Comparison of ENCODE assay signal across 1 cellular context in genomic region chr15:66293085-66293418, GRCh38.
TF ChIP-seq lines count a peak whose summit lies in the region.

No MANE protein-coding gene starts in this region.

TF ChIP-seq in K562, 482 proteins besides CTCF, POLR2A, EP300 and RAD21 (continued from another document and continues in another):
- TF ChIP-seq ZNF280A (IDR thresholded peaks at IDR 0.05; ENCODE audit: low read depth, partially characterized antibody) (no peak), CHD4 (IDR thresholded peaks at IDR 0.05; ENCODE audit: insufficient read depth, insufficient replicate concordance, low read depth, low read length, poor library complexity, severe bottlenecking) (no peak), ZNF263 (CRISPR knock-in tag; IDR thresholded peaks at IDR 0.05; ENCODE audit: borderline replicate concordance) (no peak), SPI1 (IDR thresholded peaks at IDR 0.05; ENCODE audit: borderline replicate concordance, low read depth, low read length) (no peak), BRD4 (IDR thresholded peaks at IDR 0.05) (no peak), RCOR1 (IDR thresholded peaks at IDR 0.05; ENCODE audit: borderline replicate concordance in 1 of 2, low read depth in 2 of 2, low read length in 2 of 2) (no peak), WHSC1 (IDR thresholded peaks at IDR 0.05; ENCODE audit: low read length) (no peak), NR4A1 (CRISPR knock-in tag; IDR thresholded peaks at IDR 0.05) (no peak), NR4A1 (tag; IDR thresholded peaks at IDR 0.05) (no peak), PKNOX1 (IDR thresholded peaks at IDR 0.05) (no peak), SP1 (CRISPR knock-in tag; IDR thresholded peaks at IDR 0.05) (peak; percentile 53; the same call in 1 of the 2 replicates), KLF13 (tag; IDR thresholded peaks at IDR 0.05; ENCODE audit: borderline replicate concordance, low read depth) (no peak), PHF8 (IDR thresholded peaks at IDR 0.05; ENCODE audit: borderline replicate concordance, low read length) (no peak), YBX1 (IDR thresholded peaks at IDR 0.05) (no peak), POLR2G (IDR thresholded peaks at IDR 0.05; ENCODE audit: low read depth, low read length) (no peak), TSHZ1 (CRISPR knock-in tag; IDR thresholded peaks at IDR 0.05) (no peak), RBM39 (optimal IDR thresholded peaks at IDR 0.05; ENCODE audit: low read depth, low read length) (no peak), ZFPM2 (CRISPR knock-in tag; IDR thresholded peaks at IDR 0.05) (no peak), MLX (CRISPR knock-in tag; conservative IDR thresholded peaks at IDR 0.05) (no peak), TAF1 (IDR thresholded peaks at IDR 0.05; ENCODE audit: control insufficient read depth, extremely low read depth, insufficient read depth, low read length, severe bottlenecking) (no peak), MYC (IDR thresholded peaks at IDR 0.05; ENCODE audit: low read depth, low read length) (no peak), MYC (CRISPR knock-in tag; IDR thresholded peaks at IDR 0.05; ENCODE audit: borderline replicate concordance, low read depth) (peak; percentile 47; the same call in 1 of the 2 replicates), CBX3 (IDR thresholded peaks at IDR 0.05; ENCODE audit: borderline replicate concordance in 1 of 2, low read length in 2 of 2) (no peak), ZBTB34 (CRISPR knock-in tag; IDR thresholded peaks at IDR 0.05) (no peak), MECOM (CRISPR knock-in tag; IDR thresholded peaks at IDR 0.05) (no peak), POLR2B (IDR thresholded peaks at IDR 0.05; ENCODE audit: low read depth, partially characterized antibody) (peak; percentile 22), THRB (CRISPR knock-in tag; conservative IDR thresholded peaks at IDR 0.05) (no peak), BDP1 (IDR thresholded peaks at IDR 0.05; ENCODE audit: insufficient read depth, insufficient read length) (no peak), POLR2AphosphoS2 (IDR thresholded peaks at IDR 0.05; ENCODE audit: low read length) (no peak), PHB2 (IDR thresholded peaks at IDR 0.05; ENCODE audit: low read depth) (no peak), MED1 (CRISPR knock-in tag; IDR thresholded peaks at IDR 0.05; ENCODE audit: borderline replicate concordance) (no peak), DACH1 (IDR thresholded peaks at IDR 0.05; ENCODE audit: partially characterized antibody) (peak; percentile 63), RBM25 (IDR thresholded peaks at IDR 0.05; ENCODE audit: low read depth, low read length, severe bottlenecking) (no peak), ZNF217 (CRISPR knock-in tag; IDR thresholded peaks at IDR 0.05) (no peak), TFAM (CRISPR knock-in tag; conservative IDR thresholded peaks at IDR 0.05) (no peak), ZNF589 (CRISPR knock-in tag; IDR thresholded peaks at IDR 0.05; ENCODE audit: low read depth) (no peak), ZSCAN32 (CRISPR knock-in tag; IDR thresholded peaks at IDR 0.05) (no peak), KLF16 (IDR thresholded peaks at IDR 0.05) (no peak), NFRKB (IDR thresholded peaks at IDR 0.05; ENCODE audit: low read depth) (peak; percentile 53; the same call in 1 of the 2 replicates), TBL1XR1 (IDR thresholded peaks at IDR 0.05; ENCODE audit: low read length in 2 of 2) (no peak), TARDBP (IDR thresholded peaks at IDR 0.05) (no peak), NFE2 (IDR thresholded peaks at IDR 0.05; ENCODE audit: low read depth) (no peak), PRMT5 (CRISPR knock-in tag; IDR thresholded peaks at IDR 0.05) (no peak), SMAD2 (IDR thresholded peaks at IDR 0.05; ENCODE audit: low read depth, low read length) (no peak), MYBL2 (IDR thresholded peaks at IDR 0.05; ENCODE audit: low read depth) (no peak), MYBL2 (CRISPR knock-in tag; IDR thresholded peaks at IDR 0.05; ENCODE audit: borderline replicate concordance) (no peak), POU5F1 (IDR thresholded peaks at IDR 0.05; ENCODE audit: borderline replicate concordance, low read depth, low read length, partially characterized antibody) (no peak), JUN (IDR thresholded peaks at IDR 0.05; ENCODE audit: borderline replicate concordance, low read depth, low read length) (no peak), JUN (CRISPR knock-in tag; IDR thresholded peaks at IDR 0.05; ENCODE audit: borderline replicate concordance) (no peak), BMI1 (IDR thresholded peaks at IDR 0.05; ENCODE audit: low read length) (no peak), ZNF143 (CRISPR knock-in tag; IDR thresholded peaks at IDR 0.05) (no peak), SMAD3 (CRISPR knock-in tag; conservative IDR thresholded peaks at IDR 0.05) (no peak)
